Comparison of ENCODE assay signal across 18 cellular contexts in the genomic region with DNA sequence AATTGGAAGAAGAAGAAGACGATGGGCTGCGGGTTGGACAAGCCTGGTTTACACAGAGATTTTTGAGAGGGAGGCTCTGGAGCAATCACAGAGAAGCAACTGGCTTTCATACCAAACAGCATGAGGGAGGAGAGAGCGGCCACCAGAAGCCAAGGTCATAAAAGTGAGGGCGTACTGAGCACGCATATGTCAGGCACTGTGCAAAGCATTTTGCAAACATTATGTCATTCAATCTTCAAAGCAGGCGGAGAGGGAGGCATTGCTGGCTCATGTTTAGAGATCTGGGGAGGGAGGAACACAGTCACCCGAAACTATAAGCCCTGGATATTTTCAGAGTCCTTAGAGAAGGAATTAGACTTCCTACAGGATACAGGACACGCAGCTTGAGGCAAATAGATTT. TPM values are rescaled to one million over a fixed set of nuclear protein-coding genes. Genes with fewer than 3 reads are reported as not detected.
A peak's percentile ranks its signal among the peaks of the same experiment; 100 is the strongest.
DNase-seq lines count a peak whose midpoint lies in the region; ATAC-seq and TF ChIP-seq lines count a peak whose summit lies in the region.
"Had no signal": no experiment of that assay in that cellular context is flagged by ENCODE, and none has a peak within 500 bp of the region (broad histone marks: within the 10 kb centered on the region; RNA-seq: fewer than 3 reads in every experiment).

No MANE protein-coding gene starts in this region.

- no peaks in the 10 kb centered on the region for H3K36me3 Mint-ChIP-seq in activated CD4-positive, alpha-beta memory T cell treated with anti-CD3 and anti-CD28 coated beads, Interleukin-2, amount 10 ng/mL, durations not matched to agents 7 days and 5 days (ENCODE audit: low read depth)

- no peak for TF ChIP-seq CTCF in AG10803 (conservative IDR thresholded peaks at IDR 0.05; ENCODE audit: low read length)
- TF ChIP-seq CTCF in fibroblast of the aortic adventitia (IDR thresholded peaks at IDR 0.05; ENCODE audit: insufficient read depth, low read length), result no peak

- H3K4me1 Mint-ChIP-seq in stimulated activated naive CD8-positive, alpha-beta T cell treated with anti-CD3 and anti-CD28 coated beads, Interleukin-15, amount 100 ng/mL, for 72 hours, result peaks cover 7% of the 10 kb centered on the region
- peaks cover 5% of the 10 kb centered on the region for H3K4me1 Mint-ChIP-seq in activated CD4-positive, alpha-beta memory T cell treated with anti-CD3 and anti-CD28 coated beads, Interleukin-2, amount 10 ng/mL, durations not matched to agents 7 days and 5 days

- H3K9me3 Mint-ChIP-seq in stimulated activated naive CD8-positive, alpha-beta T cell treated with anti-CD3 and anti-CD28 coated beads, Interleukin-15, amount 100 ng/mL, for 72 hours, result no peaks in the 10 kb centered on the region
- H3K9me3 Mint-ChIP-seq in activated CD4-positive, alpha-beta memory T cell treated with anti-CD3 and anti-CD28 coated beads, Interleukin-2, amount 10 ng/mL, durations not matched to agents 7 days and 5 days, result no peaks in the 10 kb centered on the region
- H3K9me3 Mint-ChIP-seq: activated T-helper 1 cell treated with anti-CD3 and anti-CD28 coated beads, Interleukin-12 subunit alpha, Interleukin-12 subunit beta, Interleukin-2, Interleukin-4 antibody, amounts not matched to agents 30 ng/mL and 10 ng/mL and 1 ng/mL, durations not matched to agents 14 hours and 24 hours and 36 hours; natural killer cell had no signal

- H3K4me3 Mint-ChIP-seq in stimulated activated naive CD8-positive, alpha-beta T cell treated with anti-CD3 and anti-CD28 coated beads, Interleukin-15, amount 100 ng/mL, for 72 hours, result no peak overlapping the region
- no peak overlapping the region for H3K4me3 Mint-ChIP-seq in activated CD4-positive, alpha-beta memory T cell treated with anti-CD3 and anti-CD28 coated beads, Interleukin-2, amount 10 ng/mL, durations not matched to agents 7 days and 5 days
- H3K4me3 Mint-ChIP-seq: activated CD8-positive, alpha-beta T cell treated with anti-CD3 and anti-CD28 coated beads, Interleukin-2, amount 10 ng/mL, durations not matched to agents 7 days and 5 days; activated T-helper 1 cell treated with anti-CD3 and anti-CD28 coated beads, Interleukin-12 subunit alpha, Interleukin-12 subunit beta, Interleukin-2, Interleukin-4 antibody, amounts not matched to agents 30 ng/mL and 10 ng/mL and 1 ng/mL, durations not matched to agents 14 hours and 24 hours and 36 hours; CD8-positive, alpha-beta memory T cell; natural killer cell had no signal

- no peak overlapping the region for H3K27ac Mint-ChIP-seq in stimulated activated naive CD8-positive, alpha-beta T cell treated with anti-CD3 and anti-CD28 coated beads, Interleukin-15, amount 100 ng/mL, for 72 hours
- H3K27ac Mint-ChIP-seq in activated CD4-positive, alpha-beta memory T cell treated with anti-CD3 and anti-CD28 coated beads, Interleukin-2, amount 10 ng/mL, durations not matched to agents 7 days and 5 days, result no peak overlapping the region
- H3K27ac Mint-ChIP-seq: activated CD8-positive, alpha-beta T cell treated with anti-CD3 and anti-CD28 coated beads, Interleukin-2, amount 10 ng/mL, durations not matched to agents 7 days and 5 days; activated T-helper 1 cell treated with anti-CD3 and anti-CD28 coated beads, Interleukin-12 subunit alpha, Interleukin-12 subunit beta, Interleukin-2, Interleukin-4 antibody, amounts not matched to agents 30 ng/mL and 10 ng/mL and 1 ng/mL, durations not matched to agents 14 hours and 24 hours and 36 hours; CD8-positive, alpha-beta memory T cell; natural killer cell had no signal

- POLR2A ChIA-PET in activated CD4-positive, alpha-beta memory T cell treated with anti-CD3 and anti-CD28 coated beads, Interleukin-2, amount 10 ng/mL, durations not matched to agents 7 days and 5 days (lab: Charles Lee), result no interaction called here

- CTCF ChIA-PET in activated CD4-positive, alpha-beta memory T cell treated with anti-CD3 and anti-CD28 coated beads, Interleukin-2, amount 10 ng/mL, durations not matched to agents 7 days and 5 days (lab: Charles Lee), result no interaction called here

- peaks cover 7% of the 10 kb centered on the region for H3K27me3 Mint-ChIP-seq in stimulated activated naive CD8-positive, alpha-beta T cell treated with anti-CD3 and anti-CD28 coated beads, Interleukin-15, amount 100 ng/mL, for 72 hours
- H3K27me3 Mint-ChIP-seq in activated CD4-positive, alpha-beta memory T cell treated with anti-CD3 and anti-CD28 coated beads, Interleukin-2, amount 10 ng/mL, durations not matched to agents 7 days and 5 days, result no peaks in the 10 kb centered on the region

- H3K4me3 ChIP-seq in AG10803 (ENCODE audit: low read length) (no peak overlapping the region), fibroblast of the aortic adventitia (ENCODE audit: low read depth, low read length) (no peak overlapping the region)
- H3K4me3 ChIP-seq: stomach had no signal

- peak; percentile 91 for DNase-seq in AG10803 (ENCODE audit: low read depth)
- DNase-seq in SHP77 (lab: John Stamatoyannopoulos, UW), result peak; percentile 20 to 25
- peak; percentile 42 for DNase-seq in fibroblast of the aortic adventitia (ENCODE audit: low read depth)
- peak; percentile 25 for DNase-seq in posterior vena cava (ENCODE audit: low spot score)
- no peak for DNase-seq in NCI-H82 treated with DMSO at 0.1 percent for 48 hours (lab: John Stamatoyannopoulos, UW; ENCODE audit: unreplicated experiment)
- no peak for DNase-seq in stimulated activated naive CD8-positive, alpha-beta T cell treated with anti-CD3 and anti-CD28 coated beads, Interleukin-15, amount 100 ng/mL, for 72 hours
- DNase-seq in activated CD4-positive, alpha-beta memory T cell treated with anti-CD3 and anti-CD28 coated beads, Interleukin-2, amount 10 ng/mL, durations not matched to agents 7 days and 5 days, result no peak
- DNase-seq: activated CD8-positive, alpha-beta T cell treated with anti-CD3 and anti-CD28 coated beads, Interleukin-2, amount 10 ng/mL, durations not matched to agents 7 days and 5 days; CD8-positive, alpha-beta memory T cell; DND-41; natural killer cell; NCI-H146; NCI-H226; NK-92 treated with Interleukin-12 subunit alpha and Interleukin-12 subunit beta, amount 100 ng/mL, for 24 hours; stomach; T-helper 2 cell had no signal

- intact Hi-C loops in posterior vena cava (cut with DNase I), result loop anchor here in 1 of 2 donors (10.0 kb wide), 1 partner anchor 937 kb away; no protein-coding TSS in a partner anchor

- ATAC-seq in HG02970 (IDR thresholded peaks at IDR 0.05; ENCODE audit: low FRiP score, unreplicated experiment), result no peak
- no peak for ATAC-seq in stimulated activated naive CD8-positive, alpha-beta T cell treated with anti-CD3 and anti-CD28 coated beads, Interleukin-15, amount 100 ng/mL, for 72 hours
- ATAC-seq: activated CD8-positive, alpha-beta T cell treated with anti-CD3 and anti-CD28 coated beads, Interleukin-2, amount 10 ng/mL, durations not matched to agents 7 days and 5 days; natural killer cell had no signal

RNA-seq across cellular contexts. Expression of a gene that starts 24.7 kb away (rescaled TPM):
- total RNA-seq in fibroblast of the aortic adventitia (ENCODE audit: low replicate concordance) (2.4 and 2.5 TPM in 2 replicates), posterior vena cava (1 to 10 TPM; 1.7 to 2.7 TPM)
- under 1 TPM in 1 of 2 experiments, not detected in 1; 0.23 TPM for total RNA-seq in activated CD4-positive, alpha-beta memory T cell treated with anti-CD3 and anti-CD28 coated beads, Interleukin-2, amount 10 ng/mL, durations not matched to agents 7 days and 5 days

Comparison
In these comparisons a context has a peak if more than half of its experiments do, and no peak if none do; other contexts are left out.
1. DNase-seq: peak in AG10803 (single experiment), SHP77 (2 of 2), fibroblast of the aortic adventitia (single experiment) and posterior vena cava (single experiment); none in NCI-H82 treated with DMSO at 0.1 percent for 48 hours (single experiment), stimulated activated naive CD8-positive, alpha-beta T cell treated with anti-CD3 and anti-CD28 coated beads, Interleukin-15, amount 100 ng/mL, for 72 hours (0 of 2) and activated CD4-positive, alpha-beta memory T cell treated with anti-CD3 and anti-CD28 coated beads, Interleukin-2, amount 10 ng/mL, durations not matched to agents 7 days and 5 days (single experiment).